8 cellular contexts compared by ENCODE assay signal in the genomic region with DNA sequence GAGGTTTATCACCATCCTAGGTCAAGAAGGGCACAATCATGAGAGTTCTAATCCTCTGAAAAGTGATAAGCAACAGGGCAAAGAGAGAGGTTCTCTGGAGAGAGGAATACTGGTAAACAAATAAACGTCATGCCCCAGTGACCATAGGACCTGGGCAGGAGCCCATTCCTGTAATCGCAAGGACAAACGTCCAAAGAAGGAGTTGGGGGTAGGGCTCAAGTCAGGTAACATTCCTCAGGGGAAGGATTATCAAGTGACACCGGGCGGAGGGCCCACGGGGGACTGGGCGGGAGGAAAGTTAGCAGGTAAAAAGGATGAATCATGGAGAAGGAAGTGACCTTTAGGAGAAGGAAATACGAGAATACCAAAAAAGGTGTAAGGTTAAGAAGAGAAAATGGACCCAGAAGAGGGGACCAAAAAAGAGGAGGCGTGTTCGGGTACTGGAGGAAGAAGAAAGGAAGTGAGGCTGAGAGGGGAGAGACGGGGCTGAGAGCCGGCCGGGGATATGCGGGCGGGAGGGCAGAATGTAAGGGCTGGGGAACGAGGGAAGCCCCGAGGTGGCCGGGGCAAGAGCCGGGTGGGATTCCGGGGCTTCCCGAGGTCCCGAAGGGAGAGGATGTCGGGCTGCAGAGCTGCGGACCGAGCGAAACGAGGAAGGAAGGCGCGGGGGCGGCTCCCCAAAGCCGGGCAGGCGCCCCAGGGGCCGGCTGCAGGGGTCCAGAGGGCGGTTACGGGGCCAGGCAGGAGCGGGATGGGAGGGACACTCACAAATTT. TPM values are rescaled to one million over a fixed set of nuclear protein-coding genes. Genes with fewer than 3 reads are reported as not detected.
DNase-seq lines count a peak whose midpoint lies in the region; ATAC-seq and TF ChIP-seq lines count a peak whose summit lies in the region.

No MANE protein-coding gene starts in this region.

- no peaks in the 10 kb centered on the region for H3K9me3 ChIP-seq in BLaER1 treated with 17β-estradiol and CSF1 and Interleukin-3, amounts not matched to agents 10 nM and 100 nM (replicated peaks in 1 of 11)
- H3K9me3 ChIP-seq in neuron (ENCODE audit: low read length) = peaks cover 7% of the 10 kb centered on the region

- H3K9me3 Mint-ChIP-seq in activated T-cell treated with anti-CD3 and anti-CD28 coated beads, Interleukin-2, amount 50 U/mL, for 4 hours = no peaks in the 10 kb centered on the region

- H3K4me3 ChIP-seq in BLaER1 treated with 17β-estradiol and CSF1 and Interleukin-3, amounts not matched to agents 10 nM and 100 nM = peak overlapping the region; percentile 77 to 99 (median 96)
- H3K4me3 ChIP-seq in fibroblast of pulmonary artery (replicated peaks; ENCODE audit: low read depth, low read length) (peak overlapping the region; percentile 85), neuron (ENCODE audit: low read length) (peak overlapping the region; percentile 91)

- ATAC-seq in GM19035 (IDR thresholded peaks at IDR 0.05; ENCODE audit: unreplicated experiment) (peak; percentile 33), HG03159 (IDR thresholded peaks at IDR 0.05; ENCODE audit: unreplicated experiment) (peak; percentile 37)
- peak; percentile 47 to 49 for ATAC-seq in activated T-cell treated with anti-CD3 and anti-CD28 coated beads, Interleukin-2, amount 50 U/mL, for 4 hours

- peak; percentile 32 to 58 for DNase-seq in NOMO-1 (lab: John Stamatoyannopoulos, UW; ENCODE audit: unreplicated experiment in 2 of 2)
- DNase-seq in activated T-cell treated with anti-CD3 and anti-CD28 coated beads, Interleukin-2, amount 50 U/mL, for 4 hours = peak; percentile 54
- DNase-seq in fibroblast of pulmonary artery (ENCODE audit: low read depth) = no peak
- DNase-seq in mesenteric fat pad (ENCODE audit: low spot score) = no peak

- peak overlapping the region; percentile 99 for H3K4me3 Mint-ChIP-seq in activated T-cell treated with anti-CD3 and anti-CD28 coated beads, Interleukin-2, amount 50 U/mL, for 4 hours

- peak overlapping the region; percentile 73 to 95 (median 94) for H3K27ac ChIP-seq in BLaER1 treated with 17β-estradiol and CSF1 and Interleukin-3, amounts not matched to agents 10 nM and 100 nM

- H3K36me3 Mint-ChIP-seq in activated T-cell treated with anti-CD3 and anti-CD28 coated beads, Interleukin-2, amount 50 U/mL, for 4 hours (ENCODE audit: insufficient read depth) = peaks cover 15% of the 10 kb centered on the region

- peaks cover 31 to 74% (median 43%) of the 10 kb centered on the region in 11 experiments for H3K36me3 ChIP-seq in BLaER1 treated with 17β-estradiol and CSF1 and Interleukin-3, amounts not matched to agents 10 nM and 100 nM
- peaks cover 24% of the 10 kb centered on the region for H3K36me3 ChIP-seq in neuron (ENCODE audit: insufficient read depth, low read length)

- H3K4me2 ChIP-seq in BLaER1 treated with 17β-estradiol and CSF1 and Interleukin-3, amounts not matched to agents 10 nM and 100 nM = peak overlapping the region; percentile 76 to 95 (median 89)

- H3K27me3 ChIP-seq in BLaER1 treated with 17β-estradiol and CSF1 and Interleukin-3, amounts not matched to agents 10 nM and 100 nM = no peaks in the 10 kb centered on the region
- no peaks in the 10 kb centered on the region for H3K27me3 ChIP-seq in neuron (ENCODE audit: insufficient read depth, low read length)

- peak overlapping the region; percentile 88 to 98 (median 97) for H3K9ac ChIP-seq in BLaER1 treated with 17β-estradiol and CSF1 and Interleukin-3, amounts not matched to agents 10 nM and 100 nM

- H3K27me3 Mint-ChIP-seq in activated T-cell treated with anti-CD3 and anti-CD28 coated beads, Interleukin-2, amount 50 U/mL, for 4 hours (ENCODE audit: low read depth) = no peaks in the 10 kb centered on the region

- TF ChIP-seq CTCF in fibroblast of pulmonary artery (IDR thresholded peaks at IDR 0.05; ENCODE audit: low read length, missing control alignments) = no peak

- peak overlapping the region; percentile 87 for H2AFZ ChIP-seq in neuron (ENCODE audit: low read depth, low read length)

- peaks cover 51% of the 10 kb centered on the region for H3K4me1 Mint-ChIP-seq in activated T-cell treated with anti-CD3 and anti-CD28 coated beads, Interleukin-2, amount 50 U/mL, for 4 hours (ENCODE audit: low read depth)

- peaks cover 0 to 51% (median 24%) of the 10 kb centered on the region in 11 experiments; a peak in 14 of 22 replicates for H4K20me1 ChIP-seq in BLaER1 treated with 17β-estradiol and CSF1 and Interleukin-3, amounts not matched to agents 10 nM and 100 nM

- H3K4me1 ChIP-seq in BLaER1 treated with 17β-estradiol and CSF1 and Interleukin-3, amounts not matched to agents 10 nM and 100 nM = peaks cover 35 to 76% (median 44%) of the 10 kb centered on the region in 10 experiments
- H3K4me1 ChIP-seq in neuron (ENCODE audit: insufficient read depth, low read length) = peaks cover 17% of the 10 kb centered on the region

RNA-seq across cellular contexts. Expression of a gene that starts 0.6 kb away (rescaled TPM):
- 100 to 1,000 TPM; 243 to 289 (median 269) TPM for total RNA-seq in activated T-cell treated with anti-CD3 and anti-CD28 coated beads, Interleukin-2, amount 50 U/mL, for 4 hours
- total RNA-seq in mesenteric fat pad = 49.5 TPM

RNA-seq across cellular contexts. Expression of a gene that starts 18.4 kb away (rescaled TPM):
- 10 to 100 TPM; 66.1 to 73.8 (median 71.7) TPM for total RNA-seq in activated T-cell treated with anti-CD3 and anti-CD28 coated beads, Interleukin-2, amount 50 U/mL, for 4 hours
- total RNA-seq in mesenteric fat pad = 39.3 TPM

RNA-seq across cellular contexts. Expression of a gene that starts 18.6 kb away (rescaled TPM):
- 10 to 100 TPM; 25.8 to 30.4 (median 29.5) TPM for total RNA-seq in activated T-cell treated with anti-CD3 and anti-CD28 coated beads, Interleukin-2, amount 50 U/mL, for 4 hours
- total RNA-seq in mesenteric fat pad = 1.5 TPM

RNA-seq across cellular contexts. Expression of a gene that starts 33.0 kb away (rescaled TPM):
- total RNA-seq in activated T-cell treated with anti-CD3 and anti-CD28 coated beads, Interleukin-2, amount 50 U/mL, for 4 hours = 10 to 100 TPM; 20.5 to 29.7 (median 22.1) TPM
- total RNA-seq in mesenteric fat pad = 11.5 TPM

Comparison
In these comparisons a context has a peak if more than half of its experiments do, and no peak if none do; other contexts are left out.
1. DNase-seq: peak in NOMO-1 (2 of 2) and activated T-cell treated with anti-CD3 and anti-CD28 coated beads, Interleukin-2, amount 50 U/mL, for 4 hours (single experiment); none in fibroblast of pulmonary artery (single experiment) and mesenteric fat pad (single experiment).
2. RNA of a gene that starts 18.6 kb away (total RNA-seq): 25.8 to 30.4 TPM in activated T-cell treated with anti-CD3 and anti-CD28 coated beads, Interleukin-2, amount 50 U/mL, for 4 hours; 1.5 TPM in mesenteric fat pad (single experiment); every median in the first group is over 10 times any median in the second.
3. Peak in every context shown above with its lines, with median percentiles within 50 percentile points of each other: H3K4me3 ChIP-seq and ATAC-seq.